16 cellular contexts compared by ENCODE assay signal in genomic region chr1:74824497-74825107, GRCh38.
A peak's percentile ranks its signal among the peaks of the same experiment; 100 is the strongest.
DNase-seq lines count a peak whose midpoint lies in the region; ATAC-seq and TF ChIP-seq lines count a peak whose summit lies in the region.
"Had no signal": no experiment of that assay in that cellular context is flagged by ENCODE, and none has a peak within 500 bp of the region (broad histone marks: within the 10 kb centered on the region; RNA-seq: fewer than 3 reads in every experiment).

No MANE protein-coding gene starts in this region.

- DNase-seq in endothelial cell (ENCODE audit: low spot score) (no peak), mucosa of descending colon (no peak), lower lobe of right lung (no peak), NCI-H82 (lab: John Stamatoyannopoulos, UW) (no peak)
- DNase-seq: activated CD4-positive, CD25-positive, alpha-beta regulatory T cell; activated T-cell treated with anti-CD3 and anti-CD28 coated beads for 4 hours; DMS79 treated with DMSO at 0.1 percent for 48 hours; left ventricle myocardium superior; natural killer cell; NCI-H187 treated with DMSO at 0.1 percent for 48 hours had no signal

- H3K4me3 ChIP-seq in mucosa of descending colon, result no peak overlapping the region
- H3K4me3 ChIP-seq in lower lobe of right lung, result no peak overlapping the region
- H3K4me3 ChIP-seq: esophagus muscularis mucosa had no signal

- H3K27ac Mint-ChIP-seq in endothelial cell (ENCODE audit: unreplicated experiment), result no peak overlapping the region
- H3K27ac Mint-ChIP-seq: B cell, natural killer cell had no signal

- no peaks in the 10 kb centered on the region for H3K27me3 Mint-ChIP-seq in endothelial cell (ENCODE audit: unreplicated experiment)
- H3K27me3 Mint-ChIP-seq: B cell had no signal

- H3K9me3 ChIP-seq in mucosa of descending colon (no peaks in the 10 kb centered on the region), lower lobe of right lung (no peaks in the 10 kb centered on the region)
- H3K9me3 ChIP-seq: esophagus muscularis mucosa had no signal

- TF ChIP-seq CTCF in endothelial cell (IDR thresholded peaks at IDR 0.05; ENCODE audit: unreplicated experiment) (no peak), mucosa of descending colon (IDR thresholded peaks at IDR 0.05) (no peak), lower lobe of right lung (IDR thresholded peaks at IDR 0.05) (no peak)

- no peaks in the 10 kb centered on the region for H3K4me1 ChIP-seq in mucosa of descending colon (ENCODE audit: low read depth)
- H3K4me1 ChIP-seq in lower lobe of right lung, result no peaks in the 10 kb centered on the region
- H3K4me1 ChIP-seq: esophagus muscularis mucosa had no signal

- H3K4me1 Mint-ChIP-seq in endothelial cell (ENCODE audit: unreplicated experiment), result no peaks in the 10 kb centered on the region
- H3K4me1 Mint-ChIP-seq: B cell, natural killer cell had no signal

- no peak overlapping the region for H3K4me3 Mint-ChIP-seq in endothelial cell (ENCODE audit: unreplicated experiment)
- H3K4me3 Mint-ChIP-seq: B cell, natural killer cell had no signal

- H3K27me3 ChIP-seq in lower lobe of right lung (ENCODE audit: low read depth), result no peaks in the 10 kb centered on the region
- H3K27me3 ChIP-seq: esophagus muscularis mucosa had no signal

- peak; percentile 90 for ATAC-seq in GM18858 (IDR thresholded peaks at IDR 0.05; ENCODE audit: unreplicated experiment)
- ATAC-seq in GM21390 (IDR thresholded peaks at IDR 0.05; ENCODE audit: unreplicated experiment), result peak; percentile 94
- peak; percentile 88 for ATAC-seq in HG02885 (IDR thresholded peaks at IDR 0.05; ENCODE audit: poor library complexity, unreplicated experiment)
- peak; percentile 94 for ATAC-seq in HG03520 (IDR thresholded peaks at IDR 0.05; ENCODE audit: unreplicated experiment)
- no peak for ATAC-seq in mucosa of descending colon
- no peak for ATAC-seq in lower lobe of right lung
- ATAC-seq: left ventricle myocardium superior, natural killer cell had no signal

- H3K36me3 ChIP-seq in mucosa of descending colon (ENCODE audit: low read depth) (no peaks in the 10 kb centered on the region), lower lobe of right lung (no peaks in the 10 kb centered on the region)
- H3K36me3 ChIP-seq: esophagus muscularis mucosa had no signal

- H3K36me3 Mint-ChIP-seq in endothelial cell (ENCODE audit: low read depth, unreplicated experiment), result no peaks in the 10 kb centered on the region
- H3K36me3 Mint-ChIP-seq: natural killer cell had no signal

- intact Hi-C loops in mucosa of descending colon (cut with DNase I, micrococcal nuclease), result no loop called here
- intact Hi-C loops in lower lobe of right lung (cut with DNase I), result no loop called here

- no peaks in the 10 kb centered on the region for H3K9me3 Mint-ChIP-seq in endothelial cell (ENCODE audit: unreplicated experiment)

- H3K27ac ChIP-seq in lower lobe of right lung, result no peak overlapping the region
- H3K27ac ChIP-seq: esophagus muscularis mucosa had no signal

Comparison
In these comparisons a context has a peak if more than half of its experiments do, and no peak if none do; other contexts are left out.
1. ATAC-seq: peak in GM18858 (single experiment), GM21390 (single experiment), HG02885 (single experiment) and HG03520 (single experiment); none in mucosa of descending colon (single experiment) and lower lobe of right lung (0 of 2).